ENCODE assay signal across 9 cellular contexts in genomic region chr20:23152308-23152892, GRCh38.
DNase-seq lines count a peak whose midpoint lies in the region; FAIRE-seq and TF ChIP-seq lines count a peak whose summit lies in the region.
"Had no signal": no experiment of that assay in that cellular context is flagged by ENCODE, and none has a peak within 500 bp of the region (broad histone marks: within the 10 kb centered on the region; RNA-seq: fewer than 3 reads in every experiment).

No MANE protein-coding gene starts in this region.

- peak overlapping the region; percentile 58 for H3K27ac Mint-ChIP-seq in astrocyte (ENCODE audit: unreplicated experiment)
- H3K27ac Mint-ChIP-seq: activated CD4-positive, alpha-beta T cell treated with anti-CD3 and anti-CD28 coated beads for 36 hours had no signal

- H3K27ac ChIP-seq in astrocyte (ENCODE audit: low read depth, low read length) (peak overlapping the region; percentile 60), testis (peak overlapping the region in 1 of 2 donors; percentile 40)

- H2AFZ ChIP-seq in astrocyte (ENCODE audit: low read depth, low read length), result no peak overlapping the region

- H3K4me3 Mint-ChIP-seq in astrocyte (ENCODE audit: unreplicated experiment), result no peak overlapping the region
- H3K4me3 Mint-ChIP-seq: activated CD4-positive, alpha-beta T cell treated with anti-CD3 and anti-CD28 coated beads for 36 hours had no signal

- H3K36me3 ChIP-seq in astrocyte (ENCODE audit: insufficient read depth, low read length) (no peaks in the 10 kb centered on the region), testis (ENCODE audit: low read depth, missing control alignments) (no peaks in the 10 kb centered on the region)

- H3K4me1 ChIP-seq in astrocyte (ENCODE audit: insufficient read depth, low read length) (peaks cover 39% of the 10 kb centered on the region), testis (peaks cover 17% of the 10 kb centered on the region)

- no peaks in the 10 kb centered on the region for H4K20me1 ChIP-seq in astrocyte (ENCODE audit: insufficient read depth, low read length)

- no peaks in the 10 kb centered on the region for H3K79me2 ChIP-seq in astrocyte (ENCODE audit: insufficient read depth, low read length)

- peak overlapping the region; percentile 4 for H3K9ac ChIP-seq in astrocyte (ENCODE audit: low read length)

- TF ChIP-seq CTCF in astrocyte (IDR thresholded peaks at IDR 0.05; ENCODE audit: insufficient read depth, low read depth, low read length) (no peak), testis (IDR thresholded peaks at IDR 0.05) (no peak)

- H3K36me3 Mint-ChIP-seq in astrocyte (ENCODE audit: low read depth, unreplicated experiment), result no peaks in the 10 kb centered on the region

- no peak overlapping the region for H3K4me3 ChIP-seq in astrocyte (ENCODE audit: insufficient read depth, low read depth, low read length)
- no peak overlapping the region for H3K4me3 ChIP-seq in testis

- FAIRE-seq in astrocyte (lab: Jason Lieb, UNC), result peak; percentile 34

- no peak for TF ChIP-seq POLR2A in testis (IDR thresholded peaks at IDR 0.05)

- peak overlapping the region; percentile 17 for H3K4me2 ChIP-seq in astrocyte (ENCODE audit: low read length)

- DNase-seq in HT1080 (ENCODE audit: low read depth) (peak; percentile 44), astrocyte (ENCODE audit: low read depth) (peak; percentile 59), kidney tubule cell (ENCODE audit: low spot score) (peak; percentile 77), testis (peak; percentile 66), NOMO-1 treated with dmso at 0.1 percent for 144 hours (lab: John Stamatoyannopoulos, UW; ENCODE audit: unreplicated experiment) (no peak), NCI-H2171 treated with DMSO at 0.1 percent for 48 hours (lab: John Stamatoyannopoulos, UW) (no peak), pons (ENCODE audit: low spot score) (no peak)
- DNase-seq: activated CD4-positive, alpha-beta T cell treated with anti-CD3 and anti-CD28 coated beads for 36 hours; stimulated activated CD4-positive, alpha-beta T cell treated with anti-CD3 and anti-CD28 coated beads, Interleukin-1b, Interleukin-23, amount 100 ng/mL, for 48 hours had no signal

- WGBS in testis, 2 donors, result 39 to 43% methylated on average over 4 to 9 of the region's 9 CpGs

- H3K27me3 ChIP-seq in astrocyte (ENCODE audit: insufficient read depth, low read length), result no peaks in the 10 kb centered on the region
- no peaks in the 10 kb centered on the region for H3K27me3 ChIP-seq in testis

- intact Hi-C loops in testis (cut with DNase I; ENCODE audit: low total_unique reads), result no loop called here

- H3K4me1 Mint-ChIP-seq in astrocyte (ENCODE audit: low read depth, unreplicated experiment), result peaks cover 25% of the 10 kb centered on the region

- H3K27me3 Mint-ChIP-seq in astrocyte (ENCODE audit: low read depth, unreplicated experiment), result no peaks in the 10 kb centered on the region
- H3K27me3 Mint-ChIP-seq: activated CD4-positive, alpha-beta T cell treated with anti-CD3 and anti-CD28 coated beads for 36 hours had no signal

- H3K9me3 ChIP-seq in astrocyte (ENCODE audit: insufficient read depth, low read depth, low read length) (no peaks in the 10 kb centered on the region), testis (no peaks in the 10 kb centered on the region)

- H3K9me3 Mint-ChIP-seq in astrocyte (ENCODE audit: unreplicated experiment), result peaks cover 2% of the 10 kb centered on the region

Comparison
In these comparisons a context has a peak if more than half of its experiments do, and no peak if none do; other contexts are left out.
1. DNase-seq: peak in HT1080 (single experiment), astrocyte (single experiment), kidney tubule cell (single experiment) and testis (single experiment); none in NOMO-1 treated with dmso at 0.1 percent for 144 hours (single experiment), NCI-H2171 treated with DMSO at 0.1 percent for 48 hours (single experiment) and pons (single experiment).